16 cellular contexts compared by ENCODE assay signal in the genomic region with DNA sequence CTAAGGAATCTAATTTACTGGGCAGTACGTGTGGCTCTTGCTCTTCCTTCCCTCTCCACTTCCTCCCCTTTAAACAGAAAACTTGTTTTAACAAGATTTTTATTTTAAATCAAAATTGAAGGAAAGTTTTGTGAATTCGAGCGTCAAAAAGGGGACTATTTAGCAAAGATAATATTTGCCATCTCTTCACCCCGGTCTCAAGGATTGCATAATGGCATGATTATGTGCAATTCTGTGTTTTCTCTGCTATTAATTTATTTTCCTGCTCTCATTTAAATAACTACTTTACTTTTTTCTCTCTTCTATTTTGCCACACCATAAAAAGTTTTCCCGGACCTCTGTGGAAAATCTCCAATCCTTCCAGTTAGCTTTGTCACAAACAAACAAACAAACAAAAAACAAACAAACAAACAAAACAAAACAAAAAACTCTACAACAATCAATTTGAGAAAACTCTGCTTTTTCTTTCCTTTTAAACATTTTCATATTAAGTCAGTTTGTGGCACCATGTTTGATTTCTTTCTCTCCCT. TPM values are rescaled to one million over a fixed set of nuclear protein-coding genes. Genes with fewer than 3 reads are reported as not detected.
DNase-seq lines count a peak whose midpoint lies in the region; ATAC-seq and TF ChIP-seq lines count a peak whose summit lies in the region.
"Had no signal": no experiment of that assay in that cellular context is flagged by ENCODE, and none has a peak within 500 bp of the region (broad histone marks: within the 10 kb centered on the region; RNA-seq: fewer than 3 reads in every experiment).

No MANE protein-coding gene starts in this region.

- no peak overlapping the region for H3K4me2 ChIP-seq in osteoblast (ENCODE audit: insufficient read depth, low read length)

- H3K4me1 Mint-ChIP-seq in activated T-cell treated with anti-CD3 and anti-CD28 coated beads, Interleukin-2, amount 50 U/mL, for 72 hours (ENCODE audit: low read depth), result peaks cover 18% of the 10 kb centered on the region
- peaks cover 70% of the 10 kb centered on the region for H3K4me1 Mint-ChIP-seq in WTC11

- H4K20me1 ChIP-seq in osteoblast (ENCODE audit: insufficient read depth, low read length), result no peaks in the 10 kb centered on the region

- no peaks in the 10 kb centered on the region for H3K36me3 ChIP-seq in endocrine pancreas (ENCODE audit: control insufficient read depth, insufficient read depth, low read length)
- no peaks in the 10 kb centered on the region for H3K36me3 ChIP-seq in osteoblast (ENCODE audit: insufficient read depth, low read length)

- H3K9me3 ChIP-seq in endocrine pancreas (ENCODE audit: control insufficient read depth, low read length) (no peaks in the 10 kb centered on the region), osteoblast (ENCODE audit: low read depth, low read length) (no peaks in the 10 kb centered on the region)

- no peaks in the 10 kb centered on the region for H3K4me1 ChIP-seq in endocrine pancreas (ENCODE audit: control insufficient read depth, insufficient read depth, low read length)
- H3K4me1 ChIP-seq in osteoblast (ENCODE audit: insufficient read depth, low read length), result no peaks in the 10 kb centered on the region

- H3K4me3 ChIP-seq in endocrine pancreas (ENCODE audit: control insufficient read depth, insufficient read depth, low read length), result peak overlapping the region; percentile 79
- no peak overlapping the region for H3K4me3 ChIP-seq in osteoblast (ENCODE audit: insufficient read depth, low read length)

- ATAC-seq in activated T-cell treated with anti-CD3 and anti-CD28 coated beads, Interleukin-2, amount 50 U/mL, for 72 hours (replicated peaks in 1 of 2), result no peak
- no peak for ATAC-seq in WTC11
- no peak for ATAC-seq in HG03342 (IDR thresholded peaks at IDR 0.05; ENCODE audit: unreplicated experiment)
- ATAC-seq: HCT116 had no signal

- no peak overlapping the region for H2AFZ ChIP-seq in osteoblast (ENCODE audit: low read length)

- H3K27ac Mint-ChIP-seq in activated T-cell treated with anti-CD3 and anti-CD28 coated beads, Interleukin-2, amount 50 U/mL, for 72 hours, result peak overlapping the region; percentile 89
- H3K27ac Mint-ChIP-seq in WTC11, result no peak overlapping the region
- H3K27ac Mint-ChIP-seq: B cell; CD4-positive, alpha-beta T cell had no signal

- TF ChIP-seq CTCF in WTC11 (IDR thresholded peaks at IDR 0.05), result no peak
- TF ChIP-seq CTCF in osteoblast (IDR thresholded peaks at IDR 0.05; ENCODE audit: extremely low read depth, low read depth, low read length), result no peak

- H3K4me3 Mint-ChIP-seq in activated T-cell treated with anti-CD3 and anti-CD28 coated beads, Interleukin-2, amount 50 U/mL, for 72 hours, result no peak overlapping the region
- peak overlapping the region; percentile 70 for H3K4me3 Mint-ChIP-seq in WTC11
- H3K4me3 Mint-ChIP-seq: B cell; CD4-positive, alpha-beta T cell had no signal

- H3K79me2 ChIP-seq in osteoblast (ENCODE audit: insufficient read depth, low read length), result no peaks in the 10 kb centered on the region

- CTCF ChIA-PET in WTC11 (lab: Charles Lee), result interaction anchor here (2.1 kb wide), 1 partner anchor 19 kb away, joined by 5 read pairs; no protein-coding TSS in a partner anchor

- no peaks in the 10 kb centered on the region for H3K36me3 Mint-ChIP-seq in activated T-cell treated with anti-CD3 and anti-CD28 coated beads, Interleukin-2, amount 50 U/mL, for 72 hours (ENCODE audit: insufficient read depth in 2 of 2)
- no peaks in the 10 kb centered on the region for H3K36me3 Mint-ChIP-seq in WTC11

- peaks cover 85% of the 10 kb centered on the region for H3K27me3 Mint-ChIP-seq in activated T-cell treated with anti-CD3 and anti-CD28 coated beads, Interleukin-2, amount 50 U/mL, for 72 hours (ENCODE audit: low read depth)
- peaks cover 100% of the 10 kb centered on the region for H3K27me3 Mint-ChIP-seq in WTC11 (ENCODE audit: low read depth)

- no peak overlapping the region for H3K27ac ChIP-seq in osteoblast (ENCODE audit: low read depth, low read length)

- H3K9me3 Mint-ChIP-seq in activated T-cell treated with anti-CD3 and anti-CD28 coated beads, Interleukin-2, amount 50 U/mL, for 72 hours, result no peaks in the 10 kb centered on the region
- no peaks in the 10 kb centered on the region for H3K9me3 Mint-ChIP-seq in WTC11
- H3K9me3 Mint-ChIP-seq: CD4-positive, alpha-beta T cell had no signal

- no peak overlapping the region for H3K9ac ChIP-seq in endocrine pancreas (ENCODE audit: control insufficient read depth, insufficient read depth, low read length)

- no peak for DNase-seq in activated T-cell treated with anti-CD3 and anti-CD28 coated beads, Interleukin-2, amount 50 U/mL, for 72 hours
- DNase-seq in activated T-cell treated with anti-CD3 and anti-CD28 coated beads for 4 hours, result no peak
- DNase-seq in WTC11 (ENCODE audit: low spot score), result no peak
- peak; percentile 62 for DNase-seq in osteoblast (ENCODE audit: insufficient read length, low spot score, missing footprints)
- DNase-seq in NCI-H2171 (lab: John Stamatoyannopoulos, UW), result no peak
- no peak for DNase-seq in glomerular visceral epithelial cell (ENCODE audit: extremely low spot score)
- DNase-seq: ACHN; C1 segment of cervical spinal cord; CD4-positive, alpha-beta T cell; DMS153; DMS79 treated with DMSO at 0.1 percent for 48 hours; EL had no signal

- H3K27me3 ChIP-seq in endocrine pancreas (ENCODE audit: control insufficient read depth, insufficient read depth, low read length), result no peaks in the 10 kb centered on the region
- peaks cover 100% of the 10 kb centered on the region for H3K27me3 ChIP-seq in osteoblast (ENCODE audit: insufficient read depth, low read length)

- POLR2A ChIA-PET in WTC11 (lab: Charles Lee), result no interaction called here

TF ChIP-seq in WTC11, 78 proteins besides CTCF, POLR2A, EP300 and RAD21:
- TF ChIP-seq, protein P1, sequence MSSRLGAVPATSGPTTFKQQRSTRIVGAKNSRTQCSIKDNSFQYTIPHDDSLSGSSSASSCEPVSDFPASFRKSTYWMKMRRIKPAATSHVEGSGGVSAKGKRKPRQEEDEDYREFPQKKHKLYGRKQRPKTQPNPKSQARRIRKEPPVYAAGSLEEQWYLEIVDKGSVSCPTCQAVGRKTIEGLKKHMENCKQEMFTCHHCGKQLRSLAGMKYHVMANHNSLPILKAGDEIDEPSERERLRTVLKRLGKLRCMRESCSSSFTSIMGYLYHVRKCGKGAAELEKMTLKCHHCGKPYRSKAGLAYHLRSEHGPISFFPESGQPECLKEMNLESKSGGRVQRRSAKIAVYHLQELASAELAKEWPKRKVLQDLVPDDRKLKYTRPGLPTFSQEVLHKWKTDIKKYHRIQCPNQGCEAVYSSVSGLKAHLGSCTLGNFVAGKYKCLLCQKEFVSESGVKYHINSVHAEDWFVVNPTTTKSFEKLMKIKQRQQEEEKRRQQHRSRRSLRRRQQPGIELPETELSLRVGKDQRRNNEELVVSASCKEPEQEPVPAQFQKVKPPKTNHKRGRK (CRISPR knock-in tag; IDR thresholded peaks at IDR 0.05; ENCODE audit: borderline replicate concordance), result no peak

RNA-seq across cellular contexts. Expression of a gene that starts 10.2 kb away (rescaled TPM):
- total RNA-seq in activated T-cell treated with anti-CD3 and anti-CD28 coated beads, Interleukin-2, amount 50 U/mL, for 72 hours, result under 1 TPM; 0.46 to 0.76 TPM
- total RNA-seq in WTC11 (2021) (0.18 to 3.3 TPM (median 0.30 TPM) in 3 replicates), osteoblast (under 0.01 and 0.36 TPM in 2 replicates)
- total RNA-seq: B cell; CD4-positive, alpha-beta T cell had no signal
